8 cellular contexts compared by ENCODE assay signal in genomic region chr16:23640959-23641765, GRCh38. TPM values are rescaled to one million over a fixed set of nuclear protein-coding genes. Genes with fewer than 3 reads are reported as not detected.
A peak's percentile ranks its signal among the peaks of the same experiment; 100 is the strongest.
DNase-seq lines count a peak whose midpoint lies in the region; ATAC-seq and TF ChIP-seq lines count a peak whose summit lies in the region.

TSS of gene DCTN5 (plus strand) at chr16:23641466. CDS start at chr16:23641543, 77 bp downstream.
TSS of gene PALB2 (minus strand) at chr16:23641310. CDS start at chr16:23641157, 153 bp downstream.

- H3K27ac Mint-ChIP-seq in IgD-negative memory B cell: peak within 1 kb of the TSS; percentile 90 to 100 (median 97)

- H3K9me3 Mint-ChIP-seq in IgD-negative memory B cell: no peaks in the 10 kb centered on the region

- DNase-seq in DMS 273 treated with DMSO at 0.1 percent for 48 hours (lab: John Stamatoyannopoulos, UW) (peak; percentile 88), OCI-M2 (lab: John Stamatoyannopoulos, UW; ENCODE audit: unreplicated experiment) (peak; percentile 58), activated T-cell treated with anti-CD3 and anti-CD28 coated beads for 48 hours (ENCODE audit: low read depth) (peak; percentile 88), epithelial cell of proximal tubule (ENCODE audit: low read depth) (peak; percentile 51), mucosa of gallbladder (ENCODE audit: low spot score) (peak; percentile 93)
- peak; percentile 63 to 80 for DNase-seq in stimulated activated CD8-positive, alpha-beta memory T cell treated with anti-CD3 and anti-CD28 coated beads, Interleukin-4, amount 100 ng/mL, for 4 hours (ENCODE audit: low read depth in 2 of 2, low spot score in 1 of 2)

- H3K4me3 ChIP-seq in epithelial cell of proximal tubule (ENCODE audit: low read depth, low read length): peak within 1 kb of the TSS; percentile 100

- no peak for TF ChIP-seq CTCF in epithelial cell of proximal tubule (conservative IDR thresholded peaks at IDR 0.05; ENCODE audit: low read depth, low read length)

- no peaks in the 10 kb centered on the region for H3K36me3 Mint-ChIP-seq in IgD-negative memory B cell

- peak; percentile 97 for ATAC-seq in GM21529 (IDR thresholded peaks at IDR 0.05; ENCODE audit: unreplicated experiment)

- no peaks in the 10 kb centered on the region for H3K27me3 Mint-ChIP-seq in IgD-negative memory B cell

- H3K4me1 Mint-ChIP-seq in IgD-negative memory B cell: peaks cover 21 to 34% (median 24%) of the 10 kb centered on the region in 3 donors

- H3K4me3 Mint-ChIP-seq in IgD-negative memory B cell: peak within 1 kb of the TSS; percentile 98 to 100 (median 99)

RNA-seq across cellular contexts. Expression of gene DCTN5, which starts in this region (rescaled TPM):
- 57.5 TPM for polyA plus RNA-seq in IgD-negative memory B cell
- total RNA-seq in epithelial cell of proximal tubule (32.6 and 36.8 TPM in 2 replicates), mucosa of gallbladder (60.8 TPM)

RNA-seq across cellular contexts. Expression of gene PALB2, which starts in this region (rescaled TPM):
- 6.4 TPM for polyA plus RNA-seq in IgD-negative memory B cell
- 8.5 and 13.4 TPM in 2 replicates for total RNA-seq in epithelial cell of proximal tubule
- 11.3 TPM for total RNA-seq in mucosa of gallbladder

Comparison
In these comparisons a context has a peak if more than half of its experiments do, and no peak if none do; other contexts are left out.
1. Peak in every context shown above with its lines: DNase-seq, ATAC-seq and H3K4me3 ChIP-seq.